Comparison of ENCODE assay signal across 1 cellular context in the genomic region with DNA sequence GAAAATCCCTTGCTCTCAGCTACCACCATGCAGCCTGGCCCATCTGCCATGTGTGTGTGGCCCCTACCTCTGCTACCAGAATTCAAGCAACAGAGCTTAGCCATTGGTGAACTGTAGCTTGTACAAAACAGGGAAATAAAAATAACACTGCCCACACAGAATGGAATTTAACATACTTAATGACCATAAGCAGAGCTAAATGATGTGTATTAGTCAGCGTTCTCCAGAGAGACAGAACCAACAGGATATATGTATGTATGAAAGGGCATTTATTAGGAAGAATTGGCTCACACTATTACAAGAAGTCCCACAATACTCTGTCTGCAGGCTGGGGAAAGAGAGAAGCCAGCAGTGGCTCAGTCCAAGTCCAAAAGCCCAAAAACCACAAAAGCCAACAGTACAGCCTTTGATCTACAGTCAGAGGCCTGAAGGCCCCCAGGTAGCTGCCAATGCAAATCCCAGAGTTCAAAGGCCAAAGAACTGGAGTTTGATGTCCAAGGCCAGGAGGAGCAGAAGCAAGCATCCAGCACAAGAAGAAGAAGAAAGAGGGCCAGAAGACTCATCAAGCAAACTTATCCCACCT.
A peak's percentile ranks its signal among the peaks of the same experiment; 100 is the strongest.
TF ChIP-seq lines count a peak whose summit lies in the region.

No MANE protein-coding gene starts in this region.

TF ChIP-seq in HepG2, 621 proteins besides CTCF, POLR2A, EP300 and RAD21 (continued from another document):
- TF ChIP-seq ZNF7 (CRISPR knock-in tag; IDR thresholded peaks at IDR 0.05) (peak; percentile 55; the same call in 1 of the 2 replicates), ZNF44 (CRISPR knock-in tag; IDR thresholded peaks at IDR 0.05) (no peak), SNAI1 (CRISPR knock-in tag; IDR thresholded peaks at IDR 0.05; ENCODE audit: borderline replicate concordance) (no peak), FOXK1 (CRISPR knock-in tag; IDR thresholded peaks at IDR 0.05; ENCODE audit: borderline replicate concordance, low read depth) (no peak)
